In genomic region chr20:22430746-22431168, GRCh38 we compare ENCODE assay signal across 27 cellular contexts.
DNase-seq lines count a peak whose midpoint lies in the region; ATAC-seq and TF ChIP-seq lines count a peak whose summit lies in the region.
"Had no signal": no experiment of that assay in that cellular context is flagged by ENCODE, and none has a peak within 500 bp of the region (broad histone marks: within the 10 kb centered on the region; RNA-seq: fewer than 3 reads in every experiment).

No MANE protein-coding gene starts in this region.

- H3K27me3 ChIP-seq in iPS-15b (ENCODE audit: control insufficient read depth, insufficient read depth, low read length) (peaks cover 94% of the 10 kb centered on the region), ovary (no peaks in the 10 kb centered on the region)
- H3K27me3 ChIP-seq: BE2C, pancreas, right atrium auricular region, SJSA1, testis had no signal

- TF ChIP-seq CTCF in progenitor cell of endocrine pancreas (IDR thresholded peaks at IDR 0.05; ENCODE audit: unreplicated experiment): no peak
- TF ChIP-seq CTCF in ovary (IDR thresholded peaks at IDR 0.05): no peak

- H3K4me1 Mint-ChIP-seq in progenitor cell of endocrine pancreas (ENCODE audit: low read depth): peaks cover 50% of the 10 kb centered on the region
- H3K4me1 Mint-ChIP-seq: CD8-positive, alpha-beta memory T cell had no signal

- no peaks in the 10 kb centered on the region for H3K9me3 ChIP-seq in iPS-15b (ENCODE audit: control insufficient read depth, insufficient read depth, low read length)
- H3K9me3 ChIP-seq in ovary: no peaks in the 10 kb centered on the region
- H3K9me3 ChIP-seq: BE2C, HAP-1, pancreas, testis had no signal

- no peak overlapping the region for H3K27ac ChIP-seq in ovary
- H3K27ac ChIP-seq: pancreas, right atrium auricular region, SJSA1, testis, WERI-Rb-1 had no signal

- H3K4me3 Mint-ChIP-seq in progenitor cell of endocrine pancreas (ENCODE audit: low read depth): peak overlapping the region; percentile 10
- H3K4me3 Mint-ChIP-seq: CD8-positive, alpha-beta memory T cell; stimulated activated naive CD8-positive, alpha-beta T cell treated with anti-CD3 and anti-CD28 coated beads, Interleukin-15, Interleukin-2, amounts not matched to agents 100 ng/mL and 50 ng/mL, for 24 hours had no signal

- H3K36me3 ChIP-seq in iPS-15b (ENCODE audit: control insufficient read depth, insufficient read depth, low read length) (no peaks in the 10 kb centered on the region), ovary (no peaks in the 10 kb centered on the region)
- H3K36me3 ChIP-seq: BE2C, HAP-1, pancreas, right atrium auricular region, SJSA1, WERI-Rb-1 had no signal

- peak overlapping the region; percentile 3 for H3K4me3 ChIP-seq in iPS-15b (ENCODE audit: low read depth, low read length)
- no peak overlapping the region for H3K4me3 ChIP-seq in ovary
- H3K4me3 ChIP-seq: HAP-1, pancreas, right atrium auricular region, SJSA1, testis had no signal

- H3K36me3 Mint-ChIP-seq in progenitor cell of endocrine pancreas (ENCODE audit: insufficient read depth): no peaks in the 10 kb centered on the region
- H3K36me3 Mint-ChIP-seq: activated naive CD4-positive, alpha-beta T cell treated with anti-CD3 and anti-CD28 coated beads, Interleukin-2, amount 50 U/mL, for 72 hours; CD8-positive, alpha-beta memory T cell had no signal

- WGBS in ovary, 3 donors: 32 to 46% (median 39%) methylated on average over 11 of the region's 11 CpGs

- no peak overlapping the region for H3K9ac ChIP-seq in iPS-15b (ENCODE audit: low read depth, low read length)

- H3K27me3 Mint-ChIP-seq in progenitor cell of endocrine pancreas: no peaks in the 10 kb centered on the region
- H3K27me3 Mint-ChIP-seq: CD8-positive, alpha-beta memory T cell had no signal

- peak overlapping the region; percentile 88 for H3K27ac Mint-ChIP-seq in progenitor cell of endocrine pancreas
- H3K27ac Mint-ChIP-seq: activated naive CD4-positive, alpha-beta T cell treated with anti-CD3 and anti-CD28 coated beads, Interleukin-2, amount 50 U/mL, for 72 hours; CD8-positive, alpha-beta memory T cell; nephron; stimulated activated naive CD8-positive, alpha-beta T cell treated with anti-CD3 and anti-CD28 coated beads, Interleukin-15, Interleukin-2, amounts not matched to agents 100 ng/mL and 50 ng/mL, for 24 hours had no signal

- H3K4me1 ChIP-seq in iPS-15b (ENCODE audit: control insufficient read depth, insufficient read depth, low read length): peaks cover 11% of the 10 kb centered on the region
- no peaks in the 10 kb centered on the region for H3K4me1 ChIP-seq in ovary (ENCODE audit: insufficient read depth)
- H3K4me1 ChIP-seq: BE2C, HAP-1, right atrium auricular region, testis had no signal

- no peak for TF ChIP-seq POLR2A in ovary (IDR thresholded peaks at IDR 0.05)

- TF ChIP-seq EP300 in ovary (IDR thresholded peaks at IDR 0.05): no peak

- no peak for ATAC-seq in HG03354 (IDR thresholded peaks at IDR 0.05; ENCODE audit: poor library complexity, severe bottlenecking, unreplicated experiment)
- ATAC-seq: activated naive CD4-positive, alpha-beta T cell treated with anti-CD3 and anti-CD28 coated beads, Interleukin-2, amount 50 U/mL, for 72 hours; pancreas had no signal

- DNase-seq in HuH-7 (ENCODE audit: low spot score) (peak; percentile 70), NCI-H748 treated with DMSO at 0.1 percent for 48 hours (lab: John Stamatoyannopoulos, UW) (peak; percentile 69), progenitor cell of endocrine pancreas (ENCODE audit: low spot score, unreplicated experiment) (no peak), ovary (no peak)
- DNase-seq in stimulated activated CD4-positive, alpha-beta T cell treated with anti-CD3 and anti-CD28 coated beads, Interleukin-4, amount 100 ng/mL, for 24 hours: no peak
- DNase-seq: activated CD4-positive, alpha-beta T cell treated with anti-CD3 and anti-CD28 coated beads for 48 hours; activated effector memory CD4-positive, alpha-beta T cell treated with Interleukin-2 at 50 U/mL for 16 hours; activated T-cell treated with anti-CD3 and anti-CD28 coated beads, Interleukin-2, amount 50 U/mL, for 1 hour; BE2C; CD8-positive, alpha-beta memory T cell; IMR-90; kidney glomerular epithelial cell; NCI-H187 treated with DMSO at 0.1 percent for 48 hours; pancreas; stimulated activated CD4-positive, alpha-beta T cell treated with anti-CD3 and anti-CD28 coated beads, Interleukin-2, amount 100 ng/mL, for 24 hours; stimulated activated CD8-positive, alpha-beta memory T cell treated with anti-CD3 and anti-CD28 coated beads, Interleukin-4, amount 100 ng/mL, for 48 hours; T1000; testis; WERI-Rb-1 had no signal

- intact Hi-C loops in ovary (cut with DNase I): no loop called here

- H3K9me3 Mint-ChIP-seq in progenitor cell of endocrine pancreas (ENCODE audit: low read depth): peaks cover 7% of the 10 kb centered on the region
- H3K9me3 Mint-ChIP-seq: activated naive CD4-positive, alpha-beta T cell treated with anti-CD3 and anti-CD28 coated beads, Interleukin-2, amount 50 U/mL, for 72 hours; nephron had no signal

Comparison
In these comparisons a context has a peak if more than half of its experiments do, and no peak if none do; other contexts are left out.
1. DNase-seq: peak in HuH-7 (single experiment) and NCI-H748 treated with DMSO at 0.1 percent for 48 hours (single experiment); none in progenitor cell of endocrine pancreas (single experiment), ovary (0 of 5) and stimulated activated CD4-positive, alpha-beta T cell treated with anti-CD3 and anti-CD28 coated beads, Interleukin-4, amount 100 ng/mL, for 24 hours (single experiment).